In genomic region chr1:22327411-22327810, GRCh38 we compare ENCODE assay signal across 2 cellular contexts.
TF ChIP-seq lines count a peak whose summit lies in the region.

No MANE protein-coding gene starts in this region.

TF ChIP-seq in H1, 55 proteins besides CTCF, POLR2A, EP300 and RAD21:
- TF ChIP-seq RXRA (IDR thresholded peaks at IDR 0.05; ENCODE audit: insufficient read depth, low read depth, low read length) (no peak), KDM1A (IDR thresholded peaks at IDR 0.05; ENCODE audit: borderline replicate concordance, low read length) (peak; percentile 63; the same call in 1 of the 2 replicates)

TF ChIP-seq in HEK293T, 16 proteins besides CTCF, POLR2A, EP300 and RAD21 (continued from another document):
- TF ChIP-seq LEF1 (IDR thresholded peaks at IDR 0.05; ENCODE audit: borderline replicate concordance), result no peak
